In the genomic region with DNA sequence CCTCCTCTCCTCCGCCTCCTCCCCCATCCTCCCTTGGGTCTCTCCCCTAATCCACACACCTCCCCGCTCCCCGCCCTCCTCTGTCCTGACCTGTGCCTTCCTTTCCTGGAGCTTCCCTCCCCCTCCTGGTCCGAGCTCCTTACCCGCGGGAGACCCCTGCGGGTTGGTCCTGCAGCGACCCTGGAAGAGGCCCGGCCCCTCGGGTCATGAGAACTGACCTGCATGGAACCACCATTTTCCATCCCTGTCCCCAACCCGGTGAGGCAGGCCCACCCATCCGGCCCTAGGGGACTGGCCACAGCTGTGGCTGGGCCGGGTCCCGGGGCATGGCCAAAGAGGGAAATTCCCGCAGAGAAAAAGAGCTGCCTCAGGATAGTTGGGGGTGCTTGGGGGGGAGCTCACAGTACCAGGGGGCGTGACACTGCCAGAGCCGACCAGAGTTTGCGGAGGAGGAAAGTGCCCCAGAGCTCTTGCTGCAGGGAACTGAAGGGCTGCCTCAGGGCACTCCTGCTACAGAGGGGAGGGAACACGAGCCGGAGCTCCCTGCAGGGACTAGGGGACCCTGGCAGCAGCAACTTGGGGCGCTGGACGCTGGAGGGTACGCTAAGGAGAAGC, we compare ENCODE assay signal across 1 cellular context.
TF ChIP-seq lines count a peak whose summit lies in the region.

No MANE protein-coding gene starts in this region.

TF ChIP-seq in HCT116, 20 proteins besides CTCF, POLR2A, EP300 and RAD21:
- TF ChIP-seq, protein P1, sequence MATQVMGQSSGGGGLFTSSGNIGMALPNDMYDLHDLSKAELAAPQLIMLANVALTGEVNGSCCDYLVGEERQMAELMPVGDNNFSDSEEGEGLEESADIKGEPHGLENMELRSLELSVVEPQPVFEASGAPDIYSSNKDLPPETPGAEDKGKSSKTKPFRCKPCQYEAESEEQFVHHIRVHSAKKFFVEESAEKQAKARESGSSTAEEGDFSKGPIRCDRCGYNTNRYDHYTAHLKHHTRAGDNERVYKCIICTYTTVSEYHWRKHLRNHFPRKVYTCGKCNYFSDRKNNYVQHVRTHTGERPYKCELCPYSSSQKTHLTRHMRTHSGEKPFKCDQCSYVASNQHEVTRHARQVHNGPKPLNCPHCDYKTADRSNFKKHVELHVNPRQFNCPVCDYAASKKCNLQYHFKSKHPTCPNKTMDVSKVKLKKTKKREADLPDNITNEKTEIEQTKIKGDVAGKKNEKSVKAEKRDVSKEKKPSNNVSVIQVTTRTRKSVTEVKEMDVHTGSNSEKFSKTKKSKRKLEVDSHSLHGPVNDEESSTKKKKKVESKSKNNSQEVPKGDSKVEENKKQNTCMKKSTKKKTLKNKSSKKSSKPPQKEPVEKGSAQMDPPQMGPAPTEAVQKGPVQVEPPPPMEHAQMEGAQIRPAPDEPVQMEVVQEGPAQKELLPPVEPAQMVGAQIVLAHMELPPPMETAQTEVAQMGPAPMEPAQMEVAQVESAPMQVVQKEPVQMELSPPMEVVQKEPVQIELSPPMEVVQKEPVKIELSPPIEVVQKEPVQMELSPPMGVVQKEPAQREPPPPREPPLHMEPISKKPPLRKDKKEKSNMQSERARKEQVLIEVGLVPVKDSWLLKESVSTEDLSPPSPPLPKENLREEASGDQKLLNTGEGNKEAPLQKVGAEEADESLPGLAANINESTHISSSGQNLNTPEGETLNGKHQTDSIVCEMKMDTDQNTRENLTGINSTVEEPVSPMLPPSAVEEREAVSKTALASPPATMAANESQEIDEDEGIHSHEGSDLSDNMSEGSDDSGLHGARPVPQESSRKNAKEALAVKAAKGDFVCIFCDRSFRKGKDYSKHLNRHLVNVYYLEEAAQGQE (IDR thresholded peaks at IDR 0.05; ENCODE audit: low read depth): no peak
- TF ChIP-seq ELF1 (IDR thresholded peaks at IDR 0.05; ENCODE audit: borderline replicate concordance, low read depth) (no peak), CBX3 (IDR thresholded peaks at IDR 0.05; ENCODE audit: low read depth) (no peak), EGR1 (IDR thresholded peaks at IDR 0.05; ENCODE audit: low read depth) (no peak), EZH2phosphoT487 (IDR thresholded peaks at IDR 0.05; ENCODE audit: borderline replicate concordance) (no peak), SRF (IDR thresholded peaks at IDR 0.05; ENCODE audit: low read depth) (no peak), TCF7L2 (IDR thresholded peaks at IDR 0.05; ENCODE audit: borderline replicate concordance, extremely low read depth, insufficient read depth, insufficient read length) (no peak), SIN3A (IDR thresholded peaks at IDR 0.05; ENCODE audit: low read depth) (no peak), CEBPB (IDR thresholded peaks at IDR 0.05; ENCODE audit: low read depth) (no peak), JUND (IDR thresholded peaks at IDR 0.05) (no peak), YY1 (IDR thresholded peaks at IDR 0.05; ENCODE audit: extremely low read depth, insufficient replicate concordance, low read depth, low read length) (no peak), FOSL1 (IDR thresholded peaks at IDR 0.05; ENCODE audit: low read depth) (no peak), SP1 (IDR thresholded peaks at IDR 0.05; ENCODE audit: low read depth) (no peak), ZNF274 (IDR thresholded peaks at IDR 0.05; ENCODE audit: low read depth, low read length) (no peak), ZFX (IDR thresholded peaks at IDR 0.05) (no peak)
- TF ChIP-seq, protein P2, sequence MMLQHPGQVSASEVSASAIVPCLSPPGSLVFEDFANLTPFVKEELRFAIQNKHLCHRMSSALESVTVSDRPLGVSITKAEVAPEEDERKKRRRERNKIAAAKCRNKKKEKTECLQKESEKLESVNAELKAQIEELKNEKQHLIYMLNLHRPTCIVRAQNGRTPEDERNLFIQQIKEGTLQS (IDR thresholded peaks at IDR 0.05): no peak
- TF ChIP-seq, protein P3, sequence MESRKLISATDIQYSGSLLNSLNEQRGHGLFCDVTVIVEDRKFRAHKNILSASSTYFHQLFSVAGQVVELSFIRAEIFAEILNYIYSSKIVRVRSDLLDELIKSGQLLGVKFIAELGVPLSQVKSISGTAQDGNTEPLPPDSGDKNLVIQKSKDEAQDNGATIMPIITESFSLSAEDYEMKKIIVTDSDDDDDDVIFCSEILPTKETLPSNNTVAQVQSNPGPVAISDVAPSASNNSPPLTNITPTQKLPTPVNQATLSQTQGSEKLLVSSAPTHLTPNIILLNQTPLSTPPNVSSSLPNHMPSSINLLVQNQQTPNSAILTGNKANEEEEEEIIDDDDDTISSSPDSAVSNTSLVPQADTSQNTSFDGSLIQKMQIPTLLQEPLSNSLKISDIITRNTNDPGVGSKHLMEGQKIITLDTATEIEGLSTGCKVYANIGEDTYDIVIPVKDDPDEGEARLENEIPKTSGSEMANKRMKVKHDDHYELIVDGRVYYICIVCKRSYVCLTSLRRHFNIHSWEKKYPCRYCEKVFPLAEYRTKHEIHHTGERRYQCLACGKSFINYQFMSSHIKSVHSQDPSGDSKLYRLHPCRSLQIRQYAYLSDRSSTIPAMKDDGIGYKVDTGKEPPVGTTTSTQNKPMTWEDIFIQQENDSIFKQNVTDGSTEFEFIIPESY (IDR thresholded peaks at IDR 0.05; ENCODE audit: extremely low read depth, insufficient replicate concordance, low read length): no peak
- TF ChIP-seq, protein P4, sequence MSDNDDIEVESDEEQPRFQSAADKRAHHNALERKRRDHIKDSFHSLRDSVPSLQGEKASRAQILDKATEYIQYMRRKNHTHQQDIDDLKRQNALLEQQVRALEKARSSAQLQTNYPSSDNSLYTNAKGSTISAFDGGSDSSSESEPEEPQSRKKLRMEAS (IDR thresholded peaks at IDR 0.05): no peak
TF ChIP-seq in HCT116: peak in this region for 0.
